In the genomic region with DNA sequence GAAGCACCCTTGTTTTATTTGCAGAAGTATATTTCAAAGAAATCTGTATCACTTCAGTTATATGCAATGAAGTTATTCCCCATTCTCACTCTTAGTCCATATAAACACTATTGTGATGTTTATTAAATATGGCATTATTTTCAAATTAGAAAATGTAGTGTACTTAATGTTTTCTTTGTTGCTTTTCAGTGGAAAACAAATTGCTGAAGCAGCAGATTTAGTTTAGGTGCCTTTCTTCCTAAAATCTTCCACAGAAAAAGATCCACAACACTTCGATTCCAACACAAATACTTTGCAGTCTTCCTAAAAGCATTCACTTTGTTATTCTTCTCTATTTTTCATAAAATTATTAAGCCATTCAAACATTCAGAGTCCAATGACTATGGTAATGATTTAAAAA, we compare ENCODE assay signal across 23 cellular contexts.
DNase-seq lines count a peak whose midpoint lies in the region; ATAC-seq, FAIRE-seq and TF ChIP-seq lines count a peak whose summit lies in the region.
"Had no signal": no experiment of that assay in that cellular context is flagged by ENCODE, and none has a peak within 500 bp of the region (broad histone marks: within the 10 kb centered on the region; RNA-seq: fewer than 3 reads in every experiment).

No MANE protein-coding gene starts in this region.

- H3K36me3 Mint-ChIP-seq in immature natural killer cell = no peaks in the 10 kb centered on the region
- H3K36me3 Mint-ChIP-seq: CD14-positive monocyte; CD4-positive, alpha-beta memory T cell; CD4-positive, CD25-positive, alpha-beta regulatory T cell; CD8-positive, alpha-beta memory T cell had no signal

- H3K18ac ChIP-seq in IMR-90 (ENCODE audit: low read depth, low read length) (no peak overlapping the region), H1 (ENCODE audit: extremely low read depth, low read length) (no peak overlapping the region)

- dilution Hi-C loops in IMR-90 (cut with HindIII; ENCODE audit: low sequenced_read_pairs, unreplicated experiment) = no loop called here

- 0% methylated on average over 1 of the region's 1 CpG for WGBS in HepG2 (ENCODE audit: low lambda C conversion rate)
- WGBS in right lobe of liver (ENCODE audit: insufficient coverage, low coverage, low lambda C conversion rate, missing lambda C conversion rate) = 100% methylated on average over 1 of the region's 1 CpG
- no CpG with 5 or more reads among the region's 1 CpG for WGBS in IMR-90 (ENCODE audit: extremely low coverage in 2 of 2, insufficient read length in 1 of 2), 2 experiments
- WGBS in H1 (ENCODE audit: extremely low coverage in 1 of 2, insufficient coverage in 1 of 2, insufficient read length in 1 of 2, insufficient replicate concordance in 2 of 2, low coverage in 1 of 2, low lambda C conversion rate in 2 of 2, missing lambda C conversion rate in 1 of 2), 2 experiments = 95% methylated on average over 1 of the region's 1 CpG; no CpG with 5 or more reads in 1 of the 2 experiments

- H3K4me3 ChIP-seq in HepG2 (replicated peaks in 1 of 3; ENCODE audit: insufficient read depth in 1 of 3, low read depth in 2 of 3, low read length in 3 of 3) (no peak overlapping the region), right lobe of liver (no peak overlapping the region), IMR-90 (ENCODE audit: insufficient read depth, low read depth, low read length) (no peak overlapping the region), SK-N-MC (peak overlapping the region; percentile 12; the same call in 1 of the 2 replicates), H1 (ENCODE audit: extremely low read depth in 1 of 4, insufficient read depth in 2 of 4, low read depth in 3 of 4, low read length in 4 of 4) (no peak overlapping the region)
- H3K4me3 ChIP-seq: BLaER1 had no signal

- H3K4me2 ChIP-seq in HepG2 (ENCODE audit: low read depth, low read length) (no peak overlapping the region), IMR-90 (ENCODE audit: low read depth, low read length) (no peak overlapping the region), H1 (ENCODE audit: insufficient read depth in 1 of 2, low read depth in 2 of 2, low read length in 2 of 2) (no peak overlapping the region)
- H3K4me2 ChIP-seq: BLaER1 had no signal

- H3K14ac ChIP-seq in IMR-90 (replicated peaks; ENCODE audit: low read depth, low read length) = no peak overlapping the region
- no peak overlapping the region for H3K14ac ChIP-seq in H1 (ENCODE audit: insufficient read length)

- H2BK15ac ChIP-seq in IMR-90 (ENCODE audit: low read depth, low read length) (no peak overlapping the region), H1 (ENCODE audit: low read length) (no peak overlapping the region)

- no peaks in the 10 kb centered on the region for H3K4me1 Mint-ChIP-seq in immature natural killer cell
- H3K4me1 Mint-ChIP-seq: CD14-positive monocyte; CD4-positive, alpha-beta memory T cell; CD4-positive, CD25-positive, alpha-beta regulatory T cell; CD8-positive, alpha-beta memory T cell had no signal

- H3K27ac Mint-ChIP-seq in immature natural killer cell = no peak overlapping the region
- H3K27ac Mint-ChIP-seq: CD14-positive monocyte; CD4-positive, alpha-beta memory T cell; CD4-positive, CD25-positive, alpha-beta regulatory T cell; CD8-positive, alpha-beta memory T cell had no signal

- H3K27me3 ChIP-seq in HepG2 (ENCODE audit: control insufficient read depth in 1 of 2, insufficient read depth in 2 of 2, low read length in 2 of 2) = no peaks in the 10 kb centered on the region
- H3K27me3 ChIP-seq in right lobe of liver = no peaks in the 10 kb centered on the region
- no peaks in the 10 kb centered on the region; the same call in 1 of the 2 replicates for H3K27me3 ChIP-seq in IMR-90 (ENCODE audit: control insufficient read depth, insufficient read depth, low read length)
- H3K27me3 ChIP-seq in H1 (replicated peaks in 1 of 4; ENCODE audit: control insufficient read depth in 3 of 4, extremely low read depth in 1 of 4, insufficient read depth in 3 of 4, low read length in 3 of 4) = no peaks in the 10 kb centered on the region
- H3K27me3 ChIP-seq: BE2C, BLaER1 had no signal

- H3K56ac ChIP-seq in IMR-90 (ENCODE audit: extremely low read depth, insufficient read depth, low read length) = no peak overlapping the region
- no peak overlapping the region for H3K56ac ChIP-seq in H1 (replicated peaks; ENCODE audit: insufficient read length, low read depth, low read length)

- no peak overlapping the region for H2AK9ac ChIP-seq in IMR-90 (replicated peaks; ENCODE audit: low read depth, low read length, poor library complexity)

- FAIRE-seq in HepG2 (lab: Jason Lieb, UNC) = no peak
- FAIRE-seq in H1 (lab: Jason Lieb, UNC) = no peak
- FAIRE-seq: G401.6, GM12891, GM19239 had no signal

- no peak overlapping the region for H2BK12ac ChIP-seq in H1 (ENCODE audit: low read depth, low read length)

- no peak overlapping the region for H2BK5ac ChIP-seq in IMR-90 (ENCODE audit: low read depth, low read length, poor library complexity, severe bottlenecking)
- no peak overlapping the region for H2BK5ac ChIP-seq in H1 (ENCODE audit: low read depth, low read length)

- peaks cover 11 to 40% (median 22%) of the 10 kb centered on the region in 6 donors for H3K9me3 Mint-ChIP-seq in immature natural killer cell

- H4K20me1 ChIP-seq in HepG2 (ENCODE audit: insufficient read depth, low read length) = no peaks in the 10 kb centered on the region
- no peaks in the 10 kb centered on the region for H4K20me1 ChIP-seq in IMR-90 (ENCODE audit: insufficient read depth, low read length)
- H4K20me1 ChIP-seq in H1 (replicated peaks in 1 of 2; ENCODE audit: control insufficient read depth in 1 of 2, insufficient read depth in 2 of 2, low read length in 2 of 2) = no peaks in the 10 kb centered on the region
- H4K20me1 ChIP-seq: BLaER1 had no signal

- H3K4me3 Mint-ChIP-seq in immature natural killer cell = no peak overlapping the region
- H3K4me3 Mint-ChIP-seq: CD14-positive monocyte; CD4-positive, alpha-beta memory T cell; CD4-positive, CD25-positive, alpha-beta regulatory T cell; CD8-positive, alpha-beta memory T cell had no signal

- TF ChIP-seq RAD21 in HepG2 (CRISPR knock-in tag; IDR thresholded peaks at IDR 0.05) (no peak), IMR-90 (IDR thresholded peaks at IDR 0.05; ENCODE audit: low read length) (no peak), H1 (IDR thresholded peaks at IDR 0.05 in 1 of 2, conservative IDR thresholded peaks at IDR 0.05 in 1 of 2; ENCODE audit: low read depth in 2 of 2, low read length in 2 of 2) (no peak)

- H4K5ac ChIP-seq in IMR-90 (ENCODE audit: low read depth, low read length) (no peak overlapping the region), H1 (ENCODE audit: insufficient read length, low read depth, low read length) (no peak overlapping the region)

- CTCF ChIA-PET in HepG2 (lab: Yijun Ruan, JAX; ENCODE audit: low intra/inter-chr PET ratio, low total read pairs) (no interaction called here), IMR-90 (lab: Yijun Ruan, JAX) (no interaction called here), H1 (lab: Charles Lee; ENCODE audit: partially characterized antibody) (no interaction called here)

- H3K23ac ChIP-seq in IMR-90 (ENCODE audit: low read depth, low read length) (no peak overlapping the region), H1 (ENCODE audit: insufficient read length) (no peak overlapping the region)

- H3K9ac ChIP-seq in HepG2 (ENCODE audit: insufficient read depth, low read depth, low read length) (no peak overlapping the region), IMR-90 (ENCODE audit: low read depth, low read length) (no peak overlapping the region), SK-N-MC (ENCODE audit: insufficient read length) (no peak overlapping the region), H1 (replicated peaks in 1 of 4; ENCODE audit: extremely low read depth in 1 of 4, low read depth in 3 of 4, low read length in 3 of 4) (no peak overlapping the region)
- H3K9ac ChIP-seq: BLaER1 had no signal

- BruUV-seq in HepG2 (replicated peaks; lab: Mats Ljungman, UMichigan) (no TSS peak), IMR-90 (replicated peaks; lab: Mats Ljungman, UMichigan) (no TSS peak)

- H2BK20ac ChIP-seq in IMR-90 (ENCODE audit: low read depth, low read length) (no peak overlapping the region), H1 (ENCODE audit: low read length) (no peak overlapping the region)

- no peak for DNase-seq in HepG2 (ENCODE audit: low spot score)
- DNase-seq in right lobe of liver = no peak
- no peak for DNase-seq in IMR-90
- no peak for DNase-seq in SK-N-MC (ENCODE audit: low read depth, low spot score)
- DNase-seq in H1 (ENCODE audit: low read depth in 1 of 2, low spot score in 2 of 2) = no peak
- no peak for DNase-seq in immature natural killer cell
- no peak for DNase-seq in NCI-H524 treated with DMSO at 0.1 percent for 48 hours (lab: John Stamatoyannopoulos, UW)
- DNase-seq: ACHN; BE2C; C1 segment of cervical spinal cord; CD4-positive, alpha-beta memory T cell; CD4-positive, CD25-positive, alpha-beta regulatory T cell; CD8-positive, alpha-beta memory T cell; COR-L47; DMS79 treated with DMSO at 0.1 percent for 48 hours; GF-D8 had no signal

- TF ChIP-seq POLR2A in HepG2 (IDR thresholded peaks at IDR 0.05; ENCODE audit: insufficient read depth in 1 of 2, low read depth in 2 of 2, low read length in 2 of 2) = no peak
- no peak for TF ChIP-seq POLR2A in right lobe of liver (IDR thresholded peaks at IDR 0.05)
- TF ChIP-seq POLR2A in IMR-90 (IDR thresholded peaks at IDR 0.05; ENCODE audit: low read depth, low read length) = no peak
- no peak for TF ChIP-seq POLR2A in H1 (IDR thresholded peaks at IDR 0.05; ENCODE audit: control extremely low read depth in 1 of 2, low read depth in 2 of 2, low read length in 2 of 2)

- in situ Hi-C loops in HepG2 (cut with HindIII; ENCODE audit: extremely low pct_ligation_motif_present, low pct_unique_long_range_greater_than_20kb) (no loop called here), IMR-90 (cut with MboI; ENCODE audit: low sequenced_read_pairs) (no loop called here)

- H3K9me3 ChIP-seq in HepG2 (ENCODE audit: low read length) = no peaks in the 10 kb centered on the region
- H3K9me3 ChIP-seq in right lobe of liver = no peaks in the 10 kb centered on the region
- no peaks in the 10 kb centered on the region for H3K9me3 ChIP-seq in IMR-90 (ENCODE audit: control insufficient read depth, insufficient read depth, low read length)
- no peaks in the 10 kb centered on the region for H3K9me3 ChIP-seq in SK-N-MC (ENCODE audit: low read depth, low read length)
- H3K9me3 ChIP-seq in H1 (ENCODE audit: insufficient read depth in 2 of 2, low read depth in 1 of 2, low read length in 1 of 2) = no peaks in the 10 kb centered on the region
- H3K9me3 ChIP-seq: BE2C, BLaER1 had no signal

- TF ChIP-seq CTCF in HepG2 (CRISPR knock-in tag; IDR thresholded peaks at IDR 0.05) (no peak), right lobe of liver (IDR thresholded peaks at IDR 0.05) (no peak), IMR-90 (conservative IDR thresholded peaks at IDR 0.05; ENCODE audit: low read depth, low read length) (no peak), H1 (IDR thresholded peaks at IDR 0.05; ENCODE audit: control extremely low read depth in 1 of 3, insufficient read depth in 1 of 3, low read depth in 1 of 3, low read length in 3 of 3) (no peak)

- H3K4me1 ChIP-seq in HepG2 (ENCODE audit: insufficient read depth, low read length) (no peaks in the 10 kb centered on the region), right lobe of liver (no peaks in the 10 kb centered on the region), IMR-90 (ENCODE audit: control insufficient read depth, insufficient read depth, low read length) (no peaks in the 10 kb centered on the region), H1 (replicated peaks in 1 of 4; ENCODE audit: control insufficient read depth in 3 of 4, insufficient read depth in 4 of 4, low read length in 3 of 4) (no peaks in the 10 kb centered on the region)
- H3K4me1 ChIP-seq: BE2C, BLaER1 had no signal

- no peak overlapping the region for H2AK5ac ChIP-seq in IMR-90 (ENCODE audit: low read depth, low read length)
- H2AK5ac ChIP-seq in H1 (ENCODE audit: low read depth, low read length) = no peak overlapping the region

- POLR2A ChIA-PET in HepG2 (lab: Yijun Ruan, JAX) = no interaction called here
- POLR2A ChIA-PET in IMR-90 (lab: Charles Lee; ENCODE audit: unreplicated experiment) = no interaction called here
- POLR2A ChIA-PET in H1 (lab: Charles Lee; ENCODE audit: partially characterized antibody) = no interaction called here

- H3K36me3 ChIP-seq in HepG2 (replicated peaks in 1 of 2; ENCODE audit: control insufficient read depth in 1 of 2, insufficient read depth in 2 of 2, low read length in 2 of 2) (no peaks in the 10 kb centered on the region), right lobe of liver (no peaks in the 10 kb centered on the region), IMR-90 (ENCODE audit: control insufficient read depth, insufficient read depth, low read length) (no peaks in the 10 kb centered on the region), SK-N-MC (ENCODE audit: insufficient read depth, low read length) (no peaks in the 10 kb centered on the region), H1 (ENCODE audit: control insufficient read depth in 2 of 4, insufficient read depth in 4 of 4, low read length in 3 of 4) (no peaks in the 10 kb centered on the region)
- H3K36me3 ChIP-seq: BE2C, BLaER1 had no signal

- H2BK120ac ChIP-seq in IMR-90 (ENCODE audit: low read depth, low read length) (no peak overlapping the region), H1 (replicated peaks; ENCODE audit: low read depth, low read length) (no peak overlapping the region)

- no peak overlapping the region for H4K91ac ChIP-seq in IMR-90 (ENCODE audit: insufficient read depth, low read depth, low read length)
- no peak overlapping the region for H4K91ac ChIP-seq in H1 (replicated peaks; ENCODE audit: insufficient read length, low read length)

- no peaks in the 10 kb centered on the region for H3K23me2 ChIP-seq in H1 (ENCODE audit: low read depth, low read length)

- H3K27ac ChIP-seq in HepG2 (ENCODE audit: extremely low read length, insufficient read depth, low read length) (no peak overlapping the region), right lobe of liver (no peak overlapping the region), IMR-90 (ENCODE audit: insufficient read depth, low read length) (no peak overlapping the region), SK-N-MC (no peak overlapping the region; the same call in none of the 2 replicates), H1 (ENCODE audit: low read depth, low read length) (no peak overlapping the region)
- H3K27ac ChIP-seq: 22Rv1, BLaER1 had no signal

- H3K27me3 Mint-ChIP-seq in immature natural killer cell (ENCODE audit: low read depth in 3 of 3) = no peaks in the 10 kb centered on the region
- H3K27me3 Mint-ChIP-seq: CD4-positive, alpha-beta memory T cell; CD4-positive, CD25-positive, alpha-beta regulatory T cell; CD8-positive, alpha-beta memory T cell had no signal

- no peak overlapping the region for H2AFZ ChIP-seq in HepG2 (ENCODE audit: low read length)
- H2AFZ ChIP-seq in IMR-90 (replicated peaks; ENCODE audit: low read length, poor library complexity) = no peak overlapping the region
- no peak overlapping the region for H2AFZ ChIP-seq in H1 (ENCODE audit: low read length)

- TF ChIP-seq EP300 in HepG2 (IDR thresholded peaks at IDR 0.05; ENCODE audit: low read depth in 2 of 2, low read length in 2 of 2) (no peak), HepG2 (CRISPR knock-in tag; IDR thresholded peaks at IDR 0.05; ENCODE audit: borderline replicate concordance) (no peak), H1 (IDR thresholded peaks at IDR 0.05; ENCODE audit: borderline replicate concordance in 1 of 2, low read depth in 2 of 2, low read length in 2 of 2) (no peak)

- no peak for ATAC-seq in HepG2
- no peak for ATAC-seq in right lobe of liver
- ATAC-seq in IMR-90 (ENCODE audit: low read depth) = no peak
- no peak for ATAC-seq in HG03039 (IDR thresholded peaks at IDR 0.05; ENCODE audit: unreplicated experiment)

- intact Hi-C loops in HepG2 (cut with micrococcal nuclease; ENCODE audit: unreplicated experiment) = no loop called here
- intact Hi-C loops in right lobe of liver (cut with DNase I) = no loop called here
- intact Hi-C loops in IMR-90 (cut with micrococcal nuclease) = no loop called here

- H3K79me2 ChIP-seq in HepG2 (ENCODE audit: insufficient read depth, low read length) (no peaks in the 10 kb centered on the region), H1 (ENCODE audit: control insufficient read depth in 1 of 2, insufficient read depth in 2 of 2, low read length in 2 of 2) (no peaks in the 10 kb centered on the region)

- H3K79me1 ChIP-seq in IMR-90 (ENCODE audit: low read depth in 1 of 2, low read length in 2 of 2) (no peaks in the 10 kb centered on the region), H1 (ENCODE audit: low read depth, low read length) (no peaks in the 10 kb centered on the region)

- no peaks in the 10 kb centered on the region for H3K9me1 ChIP-seq in IMR-90 (ENCODE audit: insufficient read depth, low read length)

- H4K8ac ChIP-seq in IMR-90 (ENCODE audit: low read depth in 2 of 2, low read length in 2 of 2) (no peak overlapping the region), H1 (ENCODE audit: extremely low read depth, insufficient read depth, low read length) (no peak overlapping the region)

- H3K4ac ChIP-seq in IMR-90 (ENCODE audit: low read depth, low read length) (no peak overlapping the region), H1 (replicated peaks; ENCODE audit: insufficient read length, low read depth, low read length) (no peak overlapping the region)

Comparison
In these comparisons a context has a peak if more than half of its experiments do, and no peak if none do; other contexts are left out.
1. Of the 41 proteins assayed by ChIP-seq in both HepG2 and H1: peak only in HepG2: none; only in H1: none; in both: MAFK; in neither: 40.